Comparison of ENCODE assay signal across 8 cellular contexts in genomic region chr15:90902996-90903732, GRCh38. TPM values are rescaled to one million over a fixed set of nuclear protein-coding genes. Genes with fewer than 3 reads are reported as not detected.
A peak's percentile ranks its signal among the peaks of the same experiment; 100 is the strongest.
DNase-seq lines count a peak whose midpoint lies in the region; ATAC-seq and TF ChIP-seq lines count a peak whose summit lies in the region.

TSS of gene MAN2A2 (plus strand) at chr15:90903302. CDS start at chr15:90904208, 906 bp downstream.

- H3K4me2 ChIP-seq in neural cell (ENCODE audit: low read length) = peak within 1 kb of the TSS; percentile 86

- ATAC-seq in GM19438 (IDR thresholded peaks at IDR 0.05; ENCODE audit: low read depth, unreplicated experiment) (peak; percentile 61), HG03565 (IDR thresholded peaks at IDR 0.05; ENCODE audit: unreplicated experiment) (peak; percentile 30)
- ATAC-seq in stimulated activated naive CD8-positive, alpha-beta T cell treated with anti-CD3 and anti-CD28 coated beads, Interleukin-15, amount 100 ng/mL, for 72 hours = peak; percentile 78

- H3K4me3 Mint-ChIP-seq in CD4-positive, alpha-beta memory T cell = peak within 1 kb of the TSS; percentile 76 to 95 (median 92)
- peak within 1 kb of the TSS; percentile 93 to 99 for H3K4me3 Mint-ChIP-seq in stimulated activated naive CD8-positive, alpha-beta T cell treated with anti-CD3 and anti-CD28 coated beads, Interleukin-15, amount 100 ng/mL, for 72 hours

- no peaks in the 10 kb centered on the region for H3K27me3 ChIP-seq in CD4-positive, alpha-beta memory T cell (ENCODE audit: insufficient read depth, low read length)
- H3K27me3 ChIP-seq in neural cell (ENCODE audit: insufficient read depth, low read depth, low read length) = no peaks in the 10 kb centered on the region

- intact Hi-C loops in CD4-positive, alpha-beta memory T cell (cut with micrococcal nuclease) = loop anchor here (1.0 to 2.0 kb wide), 4 partner anchors 17 to 368 kb away; no protein-coding TSS in a partner anchor

- peak within 1 kb of the TSS; percentile 61 to 80 for H3K4me3 ChIP-seq in CD4-positive, alpha-beta memory T cell (ENCODE audit: low read length in 2 of 2)
- H3K4me3 ChIP-seq in fibroblast of villous mesenchyme (ENCODE audit: low read depth, low read length) = peak within 1 kb of the TSS; percentile 83
- peak within 1 kb of the TSS; percentile 97 for H3K4me3 ChIP-seq in neural cell (ENCODE audit: low read length)

- peak within 1 kb of the TSS; percentile 60 for H2AFZ ChIP-seq in neural cell (ENCODE audit: low read depth, low read length)

- no peaks in the 10 kb centered on the region for H3K79me2 ChIP-seq in neural cell (replicated peaks; ENCODE audit: insufficient read depth, low read length)

- H3K36me3 ChIP-seq in CD4-positive, alpha-beta memory T cell (ENCODE audit: insufficient read depth, low read length) = peaks cover 31% of the 10 kb centered on the region
- peaks cover 7% of the 10 kb centered on the region for H3K36me3 ChIP-seq in neural cell (ENCODE audit: insufficient read depth, low read length)

- CTCF ChIA-PET in CD4-positive, alpha-beta memory T cell (lab: Charles Lee; ENCODE audit: partially characterized antibody) = interaction anchor here (0.7 to 12.9 kb wide), 11 partner anchors 8 to 255 kb away, joined by 3 to 344 read pairs (median 6); partner anchors contain the start of genes FES, HDDC3, RCCD1 and UNC45A

- no peaks in the 10 kb centered on the region for H3F3A ChIP-seq in neural cell (ENCODE audit: insufficient read depth, low read length, poor library complexity, severe bottlenecking)

- TF ChIP-seq CTCF in fibroblast of villous mesenchyme (IDR thresholded peaks at IDR 0.05; ENCODE audit: insufficient read depth, low read depth, low read length) = no peak
- TF ChIP-seq CTCF in neural cell (IDR thresholded peaks at IDR 0.05; ENCODE audit: poor library complexity, severe bottlenecking) = no peak

- peaks cover 26 to 35% of the 10 kb centered on the region in 2 donors for H3K36me3 Mint-ChIP-seq in CD4-positive, alpha-beta memory T cell

- TF ChIP-seq EP300 in neural cell (conservative IDR thresholded peaks at IDR 0.05; ENCODE audit: poor library complexity, severe bottlenecking) = no peak

- H3K9me3 Mint-ChIP-seq in CD4-positive, alpha-beta memory T cell = no peaks in the 10 kb centered on the region
- no peaks in the 10 kb centered on the region for H3K9me3 Mint-ChIP-seq in stimulated activated naive CD8-positive, alpha-beta T cell treated with anti-CD3 and anti-CD28 coated beads, Interleukin-15, amount 100 ng/mL, for 72 hours

- TF ChIP-seq RAD21 in neural cell (conservative IDR thresholded peaks at IDR 0.05) = no peak

- no peaks in the 10 kb centered on the region for H3K9me3 ChIP-seq in CD4-positive, alpha-beta memory T cell (ENCODE audit: control insufficient read depth in 1 of 2, low read length in 2 of 2)
- H3K9me3 ChIP-seq in neural cell (ENCODE audit: low read length) = no peaks in the 10 kb centered on the region

- POLR2A ChIA-PET in CD4-positive, alpha-beta memory T cell (lab: Charles Lee; ENCODE audit: partially characterized antibody) = interaction anchor here (0.8 to 8.4 kb wide), 16 partner anchors 11 to 671 kb away, joined by 3 to 315 read pairs (median 5); partner anchors contain the start of genes BLM, FES, HDDC3 and NGRN

- H3K4me1 ChIP-seq in CD4-positive, alpha-beta memory T cell (ENCODE audit: insufficient read depth, low read length) = peaks cover 16% of the 10 kb centered on the region

- peaks cover 11 to 38% (median 26%) of the 10 kb centered on the region in 4 donors for H3K4me1 Mint-ChIP-seq in CD4-positive, alpha-beta memory T cell
- H3K4me1 Mint-ChIP-seq in stimulated activated naive CD8-positive, alpha-beta T cell treated with anti-CD3 and anti-CD28 coated beads, Interleukin-15, amount 100 ng/mL, for 72 hours = peaks cover 35% of the 10 kb centered on the region

- peak within 1 kb of the TSS; percentile 77 for H3K27ac ChIP-seq in CD4-positive, alpha-beta memory T cell (ENCODE audit: low read depth, low read length)
- H3K27ac ChIP-seq in neural cell (ENCODE audit: low read length) = peak within 1 kb of the TSS; percentile 79

- H3K9ac ChIP-seq in neural cell (ENCODE audit: low read length) = peak within 1 kb of the TSS; percentile 85

- no peaks in the 10 kb centered on the region for H3K27me3 Mint-ChIP-seq in CD4-positive, alpha-beta memory T cell
- no peaks in the 10 kb centered on the region for H3K27me3 Mint-ChIP-seq in stimulated activated naive CD8-positive, alpha-beta T cell treated with anti-CD3 and anti-CD28 coated beads, Interleukin-15, amount 100 ng/mL, for 72 hours

- H4K20me1 ChIP-seq in neural cell (ENCODE audit: insufficient read depth) = no peaks in the 10 kb centered on the region

- H3K27ac Mint-ChIP-seq in CD4-positive, alpha-beta memory T cell = peak within 1 kb of the TSS; percentile 85 to 96 (median 94)
- H3K27ac Mint-ChIP-seq in stimulated activated naive CD8-positive, alpha-beta T cell treated with anti-CD3 and anti-CD28 coated beads, Interleukin-15, amount 100 ng/mL, for 72 hours = peak within 1 kb of the TSS; percentile 93 to 97

- DNase-seq in CD4-positive, alpha-beta memory T cell = peak; percentile 66 to 80 (median 69)
- DNase-seq in RKO (ENCODE audit: low spot score) (peak; percentile 82), fibroblast of villous mesenchyme (ENCODE audit: low read depth) (peak; percentile 46)
- DNase-seq in activated effector memory CD4-positive, alpha-beta T cell treated with Interleukin-2 at 50 U/mL for 16 hours = peak; percentile 65
- DNase-seq in stimulated activated naive CD8-positive, alpha-beta T cell treated with anti-CD3 and anti-CD28 coated beads, Interleukin-15, amount 100 ng/mL, for 72 hours = peak; percentile 82 to 84

- no peaks in the 10 kb centered on the region for H3K9me2 ChIP-seq in neural cell (ENCODE audit: insufficient read depth, low read length)

TF ChIP-seq in neural cell, 6 proteins besides CTCF, POLR2A, EP300 and RAD21:
- TF ChIP-seq EZH2 (IDR thresholded peaks at IDR 0.05; ENCODE audit: borderline replicate concordance, insufficient read depth, low read length, poor library complexity, severe bottlenecking) = no peak
- peak; percentile 33 for TF ChIP-seq MXI1 (conservative IDR thresholded peaks at IDR 0.05; ENCODE audit: poor library complexity, severe bottlenecking)
- TF ChIP-seq, protein P1, sequence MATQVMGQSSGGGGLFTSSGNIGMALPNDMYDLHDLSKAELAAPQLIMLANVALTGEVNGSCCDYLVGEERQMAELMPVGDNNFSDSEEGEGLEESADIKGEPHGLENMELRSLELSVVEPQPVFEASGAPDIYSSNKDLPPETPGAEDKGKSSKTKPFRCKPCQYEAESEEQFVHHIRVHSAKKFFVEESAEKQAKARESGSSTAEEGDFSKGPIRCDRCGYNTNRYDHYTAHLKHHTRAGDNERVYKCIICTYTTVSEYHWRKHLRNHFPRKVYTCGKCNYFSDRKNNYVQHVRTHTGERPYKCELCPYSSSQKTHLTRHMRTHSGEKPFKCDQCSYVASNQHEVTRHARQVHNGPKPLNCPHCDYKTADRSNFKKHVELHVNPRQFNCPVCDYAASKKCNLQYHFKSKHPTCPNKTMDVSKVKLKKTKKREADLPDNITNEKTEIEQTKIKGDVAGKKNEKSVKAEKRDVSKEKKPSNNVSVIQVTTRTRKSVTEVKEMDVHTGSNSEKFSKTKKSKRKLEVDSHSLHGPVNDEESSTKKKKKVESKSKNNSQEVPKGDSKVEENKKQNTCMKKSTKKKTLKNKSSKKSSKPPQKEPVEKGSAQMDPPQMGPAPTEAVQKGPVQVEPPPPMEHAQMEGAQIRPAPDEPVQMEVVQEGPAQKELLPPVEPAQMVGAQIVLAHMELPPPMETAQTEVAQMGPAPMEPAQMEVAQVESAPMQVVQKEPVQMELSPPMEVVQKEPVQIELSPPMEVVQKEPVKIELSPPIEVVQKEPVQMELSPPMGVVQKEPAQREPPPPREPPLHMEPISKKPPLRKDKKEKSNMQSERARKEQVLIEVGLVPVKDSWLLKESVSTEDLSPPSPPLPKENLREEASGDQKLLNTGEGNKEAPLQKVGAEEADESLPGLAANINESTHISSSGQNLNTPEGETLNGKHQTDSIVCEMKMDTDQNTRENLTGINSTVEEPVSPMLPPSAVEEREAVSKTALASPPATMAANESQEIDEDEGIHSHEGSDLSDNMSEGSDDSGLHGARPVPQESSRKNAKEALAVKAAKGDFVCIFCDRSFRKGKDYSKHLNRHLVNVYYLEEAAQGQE (IDR thresholded peaks at IDR 0.05; ENCODE audit: borderline replicate concordance) = peak; percentile 39
- TF ChIP-seq SMC3 (conservative IDR thresholded peaks at IDR 0.05; ENCODE audit: poor library complexity) = no peak

RNA-seq across cellular contexts. Expression of gene MAN2A2, which starts in this region (rescaled TPM):
- total RNA-seq in CD4-positive, alpha-beta memory T cell = 100 to 1,000 TPM; 123 to 126 TPM
- 10 to 100 TPM in 1 of 2 donors, 1 to 10 TPM in 1; 1.3 to 12.2 TPM for polyA plus RNA-seq in CD4-positive, alpha-beta memory T cell
- total RNA-seq in fibroblast of villous mesenchyme = 11.9 and 15.1 TPM in 2 replicates
- polyA plus RNA-seq in neural cell = 59.8 and 102 TPM in 2 replicates
- 41.4 and 48.9 TPM in 2 replicates for polyA minus RNA-seq in neural cell

Comparison
In these comparisons a context has a peak if more than half of its experiments do, and no peak if none do; other contexts are left out.
1. Peak in every context shown above with its lines: DNase-seq, ATAC-seq, H3K4me3 ChIP-seq and H3K27ac ChIP-seq.